Comparison of ENCODE assay signal across 15 cellular contexts in the genomic region with DNA sequence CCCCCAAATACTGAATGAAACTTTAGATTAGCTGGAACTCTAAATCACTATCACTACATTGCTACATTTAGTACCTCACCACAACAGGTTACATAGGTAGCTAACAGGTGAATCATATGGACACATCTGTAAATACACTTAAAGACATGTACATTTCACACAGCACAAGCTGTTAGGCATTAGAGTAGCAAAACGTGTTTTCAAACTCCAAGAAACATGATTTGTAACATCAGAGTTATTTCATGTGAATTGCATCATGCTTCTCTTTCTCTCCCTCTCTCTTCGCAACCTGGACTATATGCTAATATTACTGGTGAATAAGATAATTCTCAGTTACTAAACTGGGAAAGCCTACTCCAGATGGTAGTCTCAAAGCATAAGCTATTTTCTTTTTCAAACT. TPM values are rescaled to one million over a fixed set of nuclear protein-coding genes. Genes with fewer than 3 reads are reported as not detected.
DNase-seq lines count a peak whose midpoint lies in the region; ATAC-seq and TF ChIP-seq lines count a peak whose summit lies in the region.
"Had no signal": no experiment of that assay in that cellular context is flagged by ENCODE, and none has a peak within 500 bp of the region (broad histone marks: within the 10 kb centered on the region; RNA-seq: fewer than 3 reads in every experiment).

No MANE protein-coding gene starts in this region.

- H3K27me3 ChIP-seq in BJ (ENCODE audit: control insufficient read depth, insufficient read depth, low read length) (no peaks in the 10 kb centered on the region), KMS-11 (ENCODE audit: insufficient read depth, low read depth) (no peaks in the 10 kb centered on the region), right lobe of liver (no peaks in the 10 kb centered on the region), right atrium auricular region (no peaks in the 10 kb centered on the region)

- peaks cover 60% of the 10 kb centered on the region for H3K4me1 ChIP-seq in KMS-11 (ENCODE audit: low read depth, poor library complexity, severe bottlenecking)
- H3K4me1 ChIP-seq in right lobe of liver: peaks cover 0 to 51% (median 22%) of the 10 kb centered on the region in 4 donors
- peaks cover 0 to 42% of the 10 kb centered on the region in 2 donors for H3K4me1 ChIP-seq in right atrium auricular region

- H3K4me3 ChIP-seq in BJ (ENCODE audit: low read depth, low read length): no peak overlapping the region
- no peak overlapping the region for H3K4me3 ChIP-seq in KMS-11 (IDR thresholded peaks at IDR 0.05; ENCODE audit: insufficient read depth, low read depth, low read length)
- H3K4me3 ChIP-seq in astrocyte of the spinal cord (ENCODE audit: low read depth, low read length): no peak overlapping the region
- no peak overlapping the region for H3K4me3 ChIP-seq in right lobe of liver
- no peak overlapping the region for H3K4me3 ChIP-seq in right atrium auricular region

- DNase-seq in BJ (ENCODE audit: low read depth): peak; percentile 27
- DNase-seq in astrocyte of the spinal cord (ENCODE audit: low read depth, low spot score): peak; percentile 50
- DNase-seq in right lobe of liver: no peak
- no peak for DNase-seq in right atrium auricular region (ENCODE audit: low spot score)
- no peak for DNase-seq in KBM-7
- DNase-seq: aorta; COR-L47; HCEC 1CT; NCI-H187; PC-3; stimulated activated CD4-positive, alpha-beta T cell treated with anti-CD3 and anti-CD28 coated beads, Interleukin-4, amount 100 ng/mL, for 1 hour; T-helper 9 cell had no signal

- in situ Hi-C loops in astrocyte of the spinal cord (cut with HindIII; ENCODE audit: low sequenced_read_pairs) (no loop called here), KBM-7 (cut with MboI; ENCODE audit: low pct_unique_long_range_greater_than_20kb, low sequenced_read_pairs) (no loop called here)

- no peak for TF ChIP-seq CTCF in BJ (IDR thresholded peaks at IDR 0.05; ENCODE audit: insufficient read depth, low read depth, low read length)
- TF ChIP-seq CTCF in KMS-11 (conservative IDR thresholded peaks at IDR 0.05; ENCODE audit: low read depth, low read length): no peak
- TF ChIP-seq CTCF in astrocyte of the spinal cord (IDR thresholded peaks at IDR 0.05; ENCODE audit: low read depth, low read length): no peak
- no peak for TF ChIP-seq CTCF in right lobe of liver (IDR thresholded peaks at IDR 0.05)
- TF ChIP-seq CTCF in right atrium auricular region (IDR thresholded peaks at IDR 0.05): no peak

- H3K9me3 ChIP-seq in right lobe of liver: no peaks in the 10 kb centered on the region
- H3K9me3 ChIP-seq in right atrium auricular region: no peaks in the 10 kb centered on the region

- H3K27ac ChIP-seq in KMS-11: no peak overlapping the region
- peak overlapping the region in 2 of 3 donors; percentile 0 to 4 for H3K27ac ChIP-seq in right lobe of liver
- no peak overlapping the region for H3K27ac ChIP-seq in right atrium auricular region

- intact Hi-C loops in right lobe of liver (cut with DNase I): no loop called here

- no peaks in the 10 kb centered on the region for H4K20me1 ChIP-seq in KMS-11 (ENCODE audit: insufficient read depth)

- H3K79me2 ChIP-seq in KMS-11 (ENCODE audit: insufficient read depth, low read depth): peaks cover 49% of the 10 kb centered on the region; the same call in 1 of the 2 replicates

- POLR2A ChIA-PET in BJ (lab: Charles Lee): no interaction called here

- no peaks in the 10 kb centered on the region; the same call in 1 of the 2 replicates for H3K36me3 ChIP-seq in BJ (ENCODE audit: control insufficient read depth, insufficient read depth, low read length)
- H3K36me3 ChIP-seq in KMS-11 (ENCODE audit: insufficient read depth): no peaks in the 10 kb centered on the region
- peaks cover 0 to 19% (median 6%) of the 10 kb centered on the region in 4 donors for H3K36me3 ChIP-seq in right lobe of liver
- H3K36me3 ChIP-seq in right atrium auricular region: peaks cover 15% of the 10 kb centered on the region

- no peak for TF ChIP-seq POLR2A in right lobe of liver (IDR thresholded peaks at IDR 0.05)

- peak overlapping the region; percentile 6; the same call in 1 of the 2 replicates for H3K4me2 ChIP-seq in KMS-11

- ATAC-seq in right lobe of liver (no peak), HG02571 (IDR thresholded peaks at IDR 0.05; ENCODE audit: unreplicated experiment) (no peak), GM18870 (IDR thresholded peaks at IDR 0.05; ENCODE audit: unreplicated experiment) (no peak)
- ATAC-seq: PC-3 had no signal

- H3K9ac ChIP-seq in KMS-11: no peak overlapping the region

- H2AFZ ChIP-seq in KMS-11 (ENCODE audit: low read depth): no peak overlapping the region

- 9% methylated on average over 2 of the region's 2 CpGs for WGBS in right lobe of liver (ENCODE audit: insufficient coverage, low coverage, low lambda C conversion rate, missing lambda C conversion rate)

- CTCF ChIA-PET in BJ (lab: Yijun Ruan, JAX): no interaction called here

RNA-seq across cellular contexts. Expression of gene SEL1L, which starts 4.3 kb away (rescaled TPM):
- 21.7 and 35.5 TPM in 2 replicates for polyA plus RNA-seq in BJ (2011; rRNA removed)
- polyA minus RNA-seq in BJ (2011; rRNA and poly(A)+ RNA removed): 21.8 and 26.0 TPM in 2 replicates
- 100 to 1,000 TPM in 4 of 6 experiments, 10 to 100 TPM in 2; 60.7 to 146 (median 123) TPM for total RNA-seq in right lobe of liver
- total RNA-seq in right atrium auricular region: 10 to 100 TPM; 32.9 to 36.6 TPM

Comparison
In these comparisons a context has a peak if more than half of its experiments do, and no peak if none do; other contexts are left out.
1. DNase-seq: peak in BJ (single experiment) and astrocyte of the spinal cord (single experiment); none in right lobe of liver (0 of 3), right atrium auricular region (single experiment) and KBM-7 (single experiment).
2. H3K27ac ChIP-seq: peak in right lobe of liver (2 of 3); none in KMS-11 (single experiment) and right atrium auricular region (0 of 2).